In genomic region chr19:54316746-54317107, GRCh38 we compare ENCODE assay signal across 1 cellular context.
TF ChIP-seq lines count a peak whose summit lies in the region.

No MANE protein-coding gene starts in this region.

TF ChIP-seq in WTC11, 78 proteins besides CTCF, POLR2A, EP300 and RAD21 (continued from another document):
- no peak for TF ChIP-seq ZNF121 (CRISPR knock-in tag; IDR thresholded peaks at IDR 0.05)
- no peak for TF ChIP-seq NR2C2 (CRISPR knock-in tag; IDR thresholded peaks at IDR 0.05)
- no peak for TF ChIP-seq ZSCAN18 (CRISPR knock-in tag; IDR thresholded peaks at IDR 0.05)
- TF ChIP-seq RELA (CRISPR knock-in tag; IDR thresholded peaks at IDR 0.05; ENCODE audit: borderline replicate concordance), result no peak
- TF ChIP-seq ZBTB21 (CRISPR knock-in tag; IDR thresholded peaks at IDR 0.05; ENCODE audit: borderline replicate concordance), result no peak
- TF ChIP-seq ZNF281 (CRISPR knock-in tag; IDR thresholded peaks at IDR 0.05), result no peak
- TF ChIP-seq, protein P1, sequence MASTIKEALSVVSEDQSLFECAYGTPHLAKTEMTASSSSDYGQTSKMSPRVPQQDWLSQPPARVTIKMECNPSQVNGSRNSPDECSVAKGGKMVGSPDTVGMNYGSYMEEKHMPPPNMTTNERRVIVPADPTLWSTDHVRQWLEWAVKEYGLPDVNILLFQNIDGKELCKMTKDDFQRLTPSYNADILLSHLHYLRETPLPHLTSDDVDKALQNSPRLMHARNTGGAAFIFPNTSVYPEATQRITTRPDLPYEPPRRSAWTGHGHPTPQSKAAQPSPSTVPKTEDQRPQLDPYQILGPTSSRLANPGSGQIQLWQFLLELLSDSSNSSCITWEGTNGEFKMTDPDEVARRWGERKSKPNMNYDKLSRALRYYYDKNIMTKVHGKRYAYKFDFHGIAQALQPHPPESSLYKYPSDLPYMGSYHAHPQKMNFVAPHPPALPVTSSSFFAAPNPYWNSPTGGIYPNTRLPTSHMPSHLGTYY (CRISPR knock-in tag; IDR thresholded peaks at IDR 0.05), result no peak
- TF ChIP-seq ZNF232 (CRISPR knock-in tag; IDR thresholded peaks at IDR 0.05), result no peak
- no peak for TF ChIP-seq PRDM15 (CRISPR knock-in tag; IDR thresholded peaks at IDR 0.05)
